ENCODE assay signal across 17 cellular contexts in the genomic region with DNA sequence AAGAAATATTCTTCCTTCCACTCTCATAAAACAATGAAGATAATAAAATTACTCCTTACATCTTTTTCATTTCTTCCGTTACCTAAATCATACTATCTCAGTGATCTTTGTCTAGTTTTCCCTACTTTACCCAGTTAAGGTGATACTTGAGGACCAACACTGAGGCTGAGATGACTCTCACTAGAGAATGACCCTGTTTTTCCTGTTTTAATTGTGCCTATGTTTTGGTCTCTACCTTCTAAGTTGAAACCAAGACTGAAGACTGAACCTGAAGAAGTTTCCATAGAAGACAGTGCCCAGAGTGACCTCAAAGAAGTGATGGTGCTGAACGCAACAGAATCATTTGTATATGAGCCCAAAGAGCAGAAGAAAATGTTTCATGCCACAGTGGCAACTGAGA. TPM values are rescaled to one million over a fixed set of nuclear protein-coding genes. Genes with fewer than 3 reads are reported as not detected.
"Had no signal": no experiment of that assay in that cellular context is flagged by ENCODE, and none has a peak within 500 bp of the region (broad histone marks: within the 10 kb centered on the region; RNA-seq: fewer than 3 reads in every experiment).

No MANE protein-coding gene starts in this region.

- H3K27me3 Mint-ChIP-seq: naive thymus-derived CD4-positive, alpha-beta T cell; progenitor cell of endocrine pancreas had no signal

- H3K4me3 Mint-ChIP-seq: naive thymus-derived CD4-positive, alpha-beta T cell had no signal

- H3K27ac Mint-ChIP-seq: progenitor cell of endocrine pancreas had no signal

- H3K9me3 ChIP-seq: ascending aorta, esophagus squamous epithelium, SJSA1, upper lobe of left lung had no signal

- ATAC-seq: left colon; naive thymus-derived CD4-positive, alpha-beta T cell; right cardiac atrium had no signal

- DNase-seq: activated CD4-positive, alpha-beta T cell treated with anti-CD3 and anti-CD28 coated beads for 48 hours; activated naive CD4-positive, alpha-beta T cell treated with anti-CD3 and anti-CD28 coated beads, Interleukin-2, amount 50 U/mL, for 16 hours; activated T-cell treated with anti-CD3 and anti-CD28 coated beads, Interleukin-2, amount 50 U/mL, for 48 hours; esophagus squamous epithelium; foreskin fibroblast; left colon; naive thymus-derived CD4-positive, alpha-beta T cell; nucleus accumbens; right cardiac atrium; stimulated activated naive CD4-positive, alpha-beta T cell; SW 1271; upper lobe of left lung; WERI-Rb-1 had no signal

- H3K9me3 Mint-ChIP-seq: naive thymus-derived CD4-positive, alpha-beta T cell had no signal

RNA-seq across cellular contexts. Expression of gene AIM2, which starts 25.1 kb away (rescaled TPM):
- total RNA-seq: bronchial epithelial cell, SJSA1 had no signal
